ENCODE assay signal across 8 cellular contexts in genomic region chr6:31203345-31203979, GRCh38. TPM values are rescaled to one million over a fixed set of nuclear protein-coding genes. Genes with fewer than 3 reads are reported as not detected.
DNase-seq lines count a peak whose midpoint lies in the region; ATAC-seq, FAIRE-seq and TF ChIP-seq lines count a peak whose summit lies in the region.

No MANE protein-coding gene starts in this region.

- no peaks in the 10 kb centered on the region for H3K27me3 Mint-ChIP-seq in IgD-negative memory B cell

- peak; percentile 50 for ATAC-seq in GM21576 (IDR thresholded peaks at IDR 0.05; ENCODE audit: unreplicated experiment)

- H3K9ac ChIP-seq in kidney (ENCODE audit: low read length in 2 of 2) = peak overlapping the region in 1 of 2 donors; percentile 65

- H3K4me3 ChIP-seq in kidney (ENCODE audit: low read length in 2 of 2) = peak overlapping the region; percentile 69 to 92

- TF ChIP-seq CTCF in kidney (IDR thresholded peaks at IDR 0.05; ENCODE audit: borderline replicate concordance, extremely low read depth, insufficient read depth) = no peak

- H3K36me3 Mint-ChIP-seq in IgD-negative memory B cell = peaks cover 11% of the 10 kb centered on the region

- peak overlapping the region; percentile 94 to 100 (median 99) for H3K27ac Mint-ChIP-seq in IgD-negative memory B cell

- no peak for FAIRE-seq in kidney (lab: Jason Lieb, UNC)

- H3K9me3 ChIP-seq in kidney (ENCODE audit: control insufficient read depth in 1 of 2, low read length in 2 of 2) = peaks cover 0 to 3% of the 10 kb centered on the region in 2 donors

- DNase-seq in DMS153 treated with DMSO at 0.1 percent for 48 hours (lab: John Stamatoyannopoulos, UW; ENCODE audit: unreplicated experiment) (peak; percentile 92), SIG-M5 (lab: John Stamatoyannopoulos, UW) (peak; percentile 50), kidney (no peak), mesenteric fat pad (ENCODE audit: low spot score) (no peak)
- DNase-seq in activated naive CD8-positive, alpha-beta T cell treated with anti-CD3 and anti-CD28 coated beads, Interleukin-2, amount 50 U/mL, for 16 hours (ENCODE audit: low read depth, low spot score) = peak; percentile 27
- DNase-seq in stimulated activated CD4-positive, alpha-beta T cell treated with anti-CD3 and anti-CD28 coated beads, TNF-alpha, amount 100 ng/mL, for 24 hours (ENCODE audit: low read depth in 3 of 3) = peak in 2 of 3 experiments; percentile 54

- H3K36me3 ChIP-seq in kidney (ENCODE audit: control insufficient read depth in 1 of 2, insufficient read depth in 2 of 2, low read length in 2 of 2) = no peaks in the 10 kb centered on the region

- H3K9me3 Mint-ChIP-seq in IgD-negative memory B cell = no peaks in the 10 kb centered on the region

- intact Hi-C loops in kidney (cut with DNase I) = loop anchor here (10.0 kb wide), 1 partner anchor 161 kb away; no protein-coding TSS in a partner anchor

- H3K4me3 Mint-ChIP-seq in IgD-negative memory B cell = peak overlapping the region; percentile 84 to 98 (median 95)

- peaks cover 9 to 14% of the 10 kb centered on the region in 2 donors for H3K4me1 ChIP-seq in kidney (ENCODE audit: control insufficient read depth in 1 of 2, insufficient read depth in 1 of 2, low read depth in 1 of 2, low read length in 2 of 2)

- peak overlapping the region; percentile 43 to 82 for H3K27ac ChIP-seq in kidney (ENCODE audit: low read depth in 2 of 2, low read length in 2 of 2)

- peaks cover 11 to 38% (median 31%) of the 10 kb centered on the region in 3 donors for H3K4me1 Mint-ChIP-seq in IgD-negative memory B cell

RNA-seq across cellular contexts. Expression of gene POU5F1, which starts 33.0 kb away (rescaled TPM):
- polyA plus RNA-seq in IgD-negative memory B cell (0.70 TPM), kidney (ENCODE audit: insufficient read depth, low read depth, low replicate concordance) (7.9 TPM)
- total RNA-seq in kidney (19.9 TPM), mesenteric fat pad (0.93 TPM)

RNA-seq across cellular contexts. Expression of gene TCF19, which starts 45.1 kb away (rescaled TPM):
- 14.9 TPM for polyA plus RNA-seq in IgD-negative memory B cell
- total RNA-seq in kidney = 7.1 TPM
- polyA plus RNA-seq in kidney (ENCODE audit: insufficient read depth, low read depth, low replicate concordance) = 5.1 TPM
- total RNA-seq in mesenteric fat pad = 2.1 TPM

RNA-seq across cellular contexts. Expression of gene CCHCR1, which starts 45.9 kb away (rescaled TPM):
- 9.4 TPM for polyA plus RNA-seq in IgD-negative memory B cell
- 26.2 TPM for total RNA-seq in kidney
- polyA plus RNA-seq in kidney (ENCODE audit: insufficient read depth, low read depth, low replicate concordance) = 24.1 TPM
- 8.4 TPM for total RNA-seq in mesenteric fat pad

Comparison
In these comparisons a context has a peak if more than half of its experiments do, and no peak if none do; other contexts are left out.
1. DNase-seq: peak in DMS153 treated with DMSO at 0.1 percent for 48 hours (single experiment), SIG-M5 (single experiment), activated naive CD8-positive, alpha-beta T cell treated with anti-CD3 and anti-CD28 coated beads, Interleukin-2, amount 50 U/mL, for 16 hours (single experiment) and stimulated activated CD4-positive, alpha-beta T cell treated with anti-CD3 and anti-CD28 coated beads, TNF-alpha, amount 100 ng/mL, for 24 hours (2 of 3); none in kidney (single experiment) and mesenteric fat pad (single experiment).
2. RNA of gene POU5F1, which starts 33.0 kb away (total RNA-seq): 19.9 TPM in kidney (single experiment); 0.93 TPM in mesenteric fat pad (single experiment); every median in the first group is over 10 times any median in the second.